In the genomic region with DNA sequence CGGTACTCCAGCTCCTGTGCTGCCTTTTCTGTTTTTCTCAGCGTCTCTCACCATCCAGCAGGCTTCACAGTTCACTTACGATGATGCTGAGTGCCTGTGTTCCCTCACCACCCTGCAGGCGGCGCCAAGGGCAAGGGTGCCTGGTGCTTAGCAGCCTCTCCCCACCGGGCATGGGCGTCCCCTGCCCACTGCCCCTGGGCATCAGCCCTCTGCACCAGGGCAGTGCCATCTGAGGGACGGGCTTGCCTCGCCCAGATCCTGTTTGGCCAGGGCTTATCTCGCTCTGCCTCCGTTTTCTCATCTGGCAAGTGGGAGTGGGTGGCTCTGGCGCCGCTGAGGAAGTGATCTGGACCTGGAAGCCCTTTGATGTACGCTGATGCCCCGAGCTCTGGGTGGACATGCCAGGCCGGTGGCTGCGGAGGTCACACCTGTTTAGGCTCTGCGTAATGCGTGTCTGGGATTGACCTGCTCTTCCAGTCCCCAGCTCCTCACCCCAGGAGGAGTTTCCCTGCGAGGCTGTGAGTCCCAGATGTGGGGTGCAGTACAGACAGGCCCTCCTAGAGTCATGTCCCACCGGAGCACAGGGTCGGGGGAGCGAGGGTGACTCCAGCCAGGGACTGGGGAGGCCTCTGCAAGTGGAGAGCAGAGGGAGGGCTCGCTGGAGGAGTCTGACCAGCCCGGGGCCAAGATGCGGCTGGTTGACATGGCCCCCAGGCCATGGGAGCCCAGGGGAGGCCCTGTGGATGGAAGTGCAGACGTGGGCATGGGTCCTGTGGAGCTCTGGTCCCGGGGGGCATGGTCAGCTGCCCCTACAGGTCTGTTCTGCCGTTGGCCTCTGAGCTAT, we compare ENCODE assay signal across 1 cellular context.
TF ChIP-seq lines count a peak whose summit lies in the region.

No MANE protein-coding gene starts in this region.

TF ChIP-seq in K562, 482 proteins besides CTCF, POLR2A, EP300 and RAD21 (continued from another document and continues in another):
- TF ChIP-seq, protein P1, sequence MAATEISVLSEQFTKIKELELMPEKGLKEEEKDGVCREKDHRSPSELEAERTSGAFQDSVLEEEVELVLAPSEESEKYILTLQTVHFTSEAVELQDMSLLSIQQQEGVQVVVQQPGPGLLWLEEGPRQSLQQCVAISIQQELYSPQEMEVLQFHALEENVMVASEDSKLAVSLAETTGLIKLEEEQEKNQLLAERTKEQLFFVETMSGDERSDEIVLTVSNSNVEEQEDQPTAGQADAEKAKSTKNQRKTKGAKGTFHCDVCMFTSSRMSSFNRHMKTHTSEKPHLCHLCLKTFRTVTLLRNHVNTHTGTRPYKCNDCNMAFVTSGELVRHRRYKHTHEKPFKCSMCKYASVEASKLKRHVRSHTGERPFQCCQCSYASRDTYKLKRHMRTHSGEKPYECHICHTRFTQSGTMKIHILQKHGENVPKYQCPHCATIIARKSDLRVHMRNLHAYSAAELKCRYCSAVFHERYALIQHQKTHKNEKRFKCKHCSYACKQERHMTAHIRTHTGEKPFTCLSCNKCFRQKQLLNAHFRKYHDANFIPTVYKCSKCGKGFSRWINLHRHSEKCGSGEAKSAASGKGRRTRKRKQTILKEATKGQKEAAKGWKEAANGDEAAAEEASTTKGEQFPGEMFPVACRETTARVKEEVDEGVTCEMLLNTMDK (IDR thresholded peaks at IDR 0.05; ENCODE audit: borderline replicate concordance, insufficient read depth, low read depth, low read length, poor library complexity, severe bottlenecking): peak; percentile 87
- TF ChIP-seq TSC22D4 (tag; IDR thresholded peaks at IDR 0.05) (no peak), CHD4 (IDR thresholded peaks at IDR 0.05; ENCODE audit: insufficient read depth, insufficient replicate concordance, low read depth, low read length, poor library complexity, severe bottlenecking) (no peak), ELF4 (CRISPR knock-in tag; IDR thresholded peaks at IDR 0.05) (no peak), SREBF1 (IDR thresholded peaks at IDR 0.05; ENCODE audit: borderline replicate concordance, low read depth, low read length) (no peak), NFYB (IDR thresholded peaks at IDR 0.05; ENCODE audit: extremely low read depth, insufficient read length) (no peak), PYGO2 (tag; IDR thresholded peaks at IDR 0.05) (no peak), RBFOX2 (IDR thresholded peaks at IDR 0.05; ENCODE audit: low read depth, low read length) (0 out of 2 replicates have a peak, but pooled peaks have one; percentile 27), THRAP3 (IDR thresholded peaks at IDR 0.05; ENCODE audit: borderline replicate concordance) (no peak), CREM (IDR thresholded peaks at IDR 0.05; ENCODE audit: low read depth) (peak; percentile 39; the same call in 1 of the 2 replicates), ZFP1 (CRISPR knock-in tag; IDR thresholded peaks at IDR 0.05) (no peak), CHD2 (IDR thresholded peaks at IDR 0.05; ENCODE audit: low read depth, low read length) (no peak), BCOR (IDR thresholded peaks at IDR 0.05) (peak; percentile 52; the same call in 1 of the 2 replicates), KDM1A (IDR thresholded peaks at IDR 0.05) (0 out of 4 replicates have a peak, but pooled peaks of 1 of the 2 experiments have one; percentile 16), PHF21A (IDR thresholded peaks at IDR 0.05; ENCODE audit: borderline replicate concordance, low read depth) (no peak), ZNF121 (CRISPR knock-in tag; conservative IDR thresholded peaks at IDR 0.05) (no peak), XRCC5 (IDR thresholded peaks at IDR 0.05; ENCODE audit: low read depth, low read length) (0 out of 2 replicates have a peak, but pooled peaks have one; percentile 32), SRSF9 (IDR thresholded peaks at IDR 0.05; ENCODE audit: borderline replicate concordance, low read depth, low read length) (no peak), ZKSCAN3 (CRISPR knock-in tag; IDR thresholded peaks at IDR 0.05) (no peak), NFATC3 (IDR thresholded peaks at IDR 0.05) (no peak), HDAC3 (IDR thresholded peaks at IDR 0.05; ENCODE audit: borderline replicate concordance, partially characterized antibody) (no peak), KAT2B (IDR thresholded peaks at IDR 0.05; ENCODE audit: low read depth, low read length) (no peak), RBM15 (IDR thresholded peaks at IDR 0.05; ENCODE audit: insufficient read depth, low read length) (no peak), ZNF217 (CRISPR knock-in tag; IDR thresholded peaks at IDR 0.05) (no peak)
- TF ChIP-seq, protein P2, sequence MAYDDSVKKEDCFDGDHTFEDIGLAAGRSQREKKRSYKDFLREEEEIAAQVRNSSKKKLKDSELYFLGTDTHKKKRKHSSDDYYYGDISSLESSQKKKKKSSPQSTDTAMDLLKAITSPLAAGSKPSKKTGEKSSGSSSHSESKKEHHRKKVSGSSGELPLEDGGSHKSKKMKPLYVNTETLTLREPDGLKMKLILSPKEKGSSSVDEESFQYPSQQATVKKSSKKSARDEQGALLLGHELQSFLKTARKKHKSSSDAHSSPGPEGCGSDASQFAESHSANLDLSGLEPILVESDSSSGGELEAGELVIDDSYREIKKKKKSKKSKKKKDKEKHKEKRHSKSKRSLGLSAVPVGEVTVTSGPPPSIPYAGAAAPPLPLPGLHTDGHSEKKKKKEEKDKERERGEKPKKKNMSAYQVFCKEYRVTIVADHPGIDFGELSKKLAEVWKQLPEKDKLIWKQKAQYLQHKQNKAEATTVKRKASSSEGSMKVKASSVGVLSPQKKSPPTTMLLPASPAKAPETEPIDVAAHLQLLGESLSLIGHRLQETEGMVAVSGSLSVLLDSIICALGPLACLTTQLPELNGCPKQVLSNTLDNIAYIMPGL (CRISPR knock-in tag; IDR thresholded peaks at IDR 0.05): no peak
- TF ChIP-seq, protein P3, sequence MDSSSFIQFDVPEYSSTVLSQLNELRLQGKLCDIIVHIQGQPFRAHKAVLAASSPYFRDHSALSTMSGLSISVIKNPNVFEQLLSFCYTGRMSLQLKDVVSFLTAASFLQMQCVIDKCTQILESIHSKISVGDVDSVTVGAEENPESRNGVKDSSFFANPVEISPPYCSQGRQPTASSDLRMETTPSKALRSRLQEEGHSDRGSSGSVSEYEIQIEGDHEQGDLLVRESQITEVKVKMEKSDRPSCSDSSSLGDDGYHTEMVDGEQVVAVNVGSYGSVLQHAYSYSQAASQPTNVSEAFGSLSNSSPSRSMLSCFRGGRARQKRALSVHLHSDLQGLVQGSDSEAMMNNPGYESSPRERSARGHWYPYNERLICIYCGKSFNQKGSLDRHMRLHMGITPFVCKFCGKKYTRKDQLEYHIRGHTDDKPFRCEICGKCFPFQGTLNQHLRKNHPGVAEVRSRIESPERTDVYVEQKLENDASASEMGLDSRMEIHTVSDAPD (CRISPR knock-in tag; IDR thresholded peaks at IDR 0.05): no peak
- TF ChIP-seq, protein P4, sequence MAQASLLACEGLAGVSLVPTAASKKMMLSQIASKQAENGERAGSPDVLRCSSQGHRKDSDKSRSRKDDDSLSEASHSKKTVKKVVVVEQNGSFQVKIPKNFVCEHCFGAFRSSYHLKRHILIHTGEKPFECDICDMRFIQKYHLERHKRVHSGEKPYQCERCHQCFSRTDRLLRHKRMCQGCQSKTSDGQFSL (CRISPR knock-in tag; IDR thresholded peaks at IDR 0.05): no peak
- TF ChIP-seq, protein P4 (tag; IDR thresholded peaks at IDR 0.05): no peak
- TF ChIP-seq, protein P5, sequence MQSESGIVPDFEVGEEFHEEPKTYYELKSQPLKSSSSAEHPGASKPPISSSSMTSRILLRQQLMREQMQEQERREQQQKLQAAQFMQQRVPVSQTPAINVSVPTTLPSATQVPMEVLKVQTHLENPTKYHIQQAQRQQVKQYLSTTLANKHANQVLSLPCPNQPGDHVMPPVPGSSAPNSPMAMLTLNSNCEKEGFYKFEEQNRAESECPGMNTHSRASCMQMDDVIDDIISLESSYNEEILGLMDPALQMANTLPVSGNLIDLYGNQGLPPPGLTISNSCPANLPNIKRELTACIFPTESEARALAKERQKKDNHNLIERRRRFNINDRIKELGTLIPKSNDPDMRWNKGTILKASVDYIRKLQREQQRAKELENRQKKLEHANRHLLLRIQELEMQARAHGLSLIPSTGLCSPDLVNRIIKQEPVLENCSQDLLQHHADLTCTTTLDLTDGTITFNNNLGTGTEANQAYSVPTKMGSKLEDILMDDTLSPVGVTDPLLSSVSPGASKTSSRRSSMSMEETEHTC (IDR thresholded peaks at IDR 0.05): no peak
- TF ChIP-seq, protein P6, sequence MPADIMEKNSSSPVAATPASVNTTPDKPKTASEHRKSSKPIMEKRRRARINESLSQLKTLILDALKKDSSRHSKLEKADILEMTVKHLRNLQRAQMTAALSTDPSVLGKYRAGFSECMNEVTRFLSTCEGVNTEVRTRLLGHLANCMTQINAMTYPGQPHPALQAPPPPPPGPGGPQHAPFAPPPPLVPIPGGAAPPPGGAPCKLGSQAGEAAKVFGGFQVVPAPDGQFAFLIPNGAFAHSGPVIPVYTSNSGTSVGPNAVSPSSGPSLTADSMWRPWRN (IDR thresholded peaks at IDR 0.05; ENCODE audit: low read depth): no peak
- TF ChIP-seq, protein P7, sequence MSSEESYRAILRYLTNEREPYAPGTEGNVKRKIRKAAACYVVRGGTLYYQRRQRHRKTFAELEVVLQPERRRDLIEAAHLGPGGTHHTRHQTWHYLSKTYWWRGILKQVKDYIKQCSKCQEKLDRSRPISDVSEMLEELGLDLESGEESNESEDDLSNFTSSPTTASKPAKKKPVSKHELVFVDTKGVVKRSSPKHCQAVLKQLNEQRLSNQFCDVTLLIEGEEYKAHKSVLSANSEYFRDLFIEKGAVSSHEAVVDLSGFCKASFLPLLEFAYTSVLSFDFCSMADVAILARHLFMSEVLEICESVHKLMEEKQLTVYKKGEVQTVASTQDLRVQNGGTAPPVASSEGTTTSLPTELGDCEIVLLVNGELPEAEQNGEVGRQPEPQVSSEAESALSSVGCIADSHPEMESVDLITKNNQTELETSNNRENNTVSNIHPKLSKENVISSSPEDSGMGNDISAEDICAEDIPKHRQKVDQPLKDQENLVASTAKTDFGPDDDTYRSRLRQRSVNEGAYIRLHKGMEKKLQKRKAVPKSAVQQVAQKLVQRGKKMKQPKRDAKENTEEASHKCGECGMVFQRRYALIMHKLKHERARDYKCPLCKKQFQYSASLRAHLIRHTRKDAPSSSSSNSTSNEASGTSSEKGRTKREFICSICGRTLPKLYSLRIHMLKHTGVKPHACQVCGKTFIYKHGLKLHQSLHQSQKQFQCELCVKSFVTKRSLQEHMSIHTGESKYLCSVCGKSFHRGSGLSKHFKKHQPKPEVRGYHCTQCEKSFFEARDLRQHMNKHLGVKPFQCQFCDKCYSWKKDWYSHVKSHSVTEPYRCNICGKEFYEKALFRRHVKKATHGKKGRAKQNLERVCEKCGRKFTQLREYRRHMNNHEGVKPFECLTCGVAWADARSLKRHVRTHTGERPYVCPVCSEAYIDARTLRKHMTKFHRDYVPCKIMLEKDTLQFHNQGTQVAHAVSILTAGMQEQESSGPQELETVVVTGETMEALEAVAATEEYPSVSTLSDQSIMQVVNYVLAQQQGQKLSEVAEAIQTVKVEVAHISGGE (CRISPR knock-in tag; IDR thresholded peaks at IDR 0.05): no peak
- TF ChIP-seq, protein P8, sequence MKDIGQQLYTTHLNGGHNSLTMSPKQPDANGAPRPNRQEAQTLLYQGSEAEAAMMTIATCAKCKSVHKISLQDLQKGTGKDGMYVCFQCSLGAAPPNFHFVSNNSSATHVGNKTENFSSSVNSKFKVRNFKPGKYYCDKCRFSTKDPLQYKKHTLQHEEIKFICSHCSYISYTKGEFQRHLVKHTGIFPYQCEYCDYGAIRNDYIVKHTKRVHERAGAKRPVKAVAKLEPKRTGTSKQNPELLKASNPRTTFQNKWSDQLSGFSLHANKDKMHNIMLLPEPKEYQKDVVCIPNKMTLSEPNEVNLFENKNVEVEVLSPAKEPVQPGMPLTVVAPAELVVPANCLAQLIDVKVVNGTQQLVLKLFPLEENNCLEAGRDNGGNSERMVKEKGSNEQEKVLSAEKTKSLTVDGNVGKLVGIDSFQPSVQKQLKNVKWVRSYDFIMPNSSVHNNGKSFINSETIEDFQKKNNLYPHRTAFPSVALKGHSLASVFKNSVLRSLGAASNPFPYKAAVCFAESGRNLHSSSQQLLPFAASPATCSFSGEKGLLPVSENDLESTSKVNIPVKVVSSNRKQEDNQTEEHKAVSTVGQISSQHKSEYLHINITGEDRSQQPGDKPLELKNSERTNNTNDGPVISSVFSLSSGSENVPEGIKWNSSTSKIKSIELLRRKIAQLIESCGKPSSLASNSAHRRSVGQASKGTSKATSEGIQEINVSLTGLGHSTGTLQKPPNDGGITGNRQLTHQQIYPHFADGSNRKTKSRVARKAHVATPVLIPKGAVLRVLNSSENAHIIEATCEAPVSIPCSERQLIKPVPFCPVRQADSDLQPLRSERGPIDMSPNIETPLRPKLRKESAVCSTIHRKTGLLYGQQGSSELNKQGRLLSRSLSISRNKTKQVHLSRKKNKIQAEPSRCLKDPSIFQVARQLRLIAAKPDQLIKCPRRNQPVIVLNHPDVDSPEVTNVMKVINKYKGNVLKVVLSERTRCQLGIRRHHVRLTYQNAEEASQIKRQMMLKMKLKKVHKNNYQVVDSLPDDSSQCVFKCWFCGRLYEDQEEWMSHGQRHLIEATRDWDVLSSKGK (CRISPR knock-in tag; IDR thresholded peaks at IDR 0.05): no peak
- TF ChIP-seq, protein P9, sequence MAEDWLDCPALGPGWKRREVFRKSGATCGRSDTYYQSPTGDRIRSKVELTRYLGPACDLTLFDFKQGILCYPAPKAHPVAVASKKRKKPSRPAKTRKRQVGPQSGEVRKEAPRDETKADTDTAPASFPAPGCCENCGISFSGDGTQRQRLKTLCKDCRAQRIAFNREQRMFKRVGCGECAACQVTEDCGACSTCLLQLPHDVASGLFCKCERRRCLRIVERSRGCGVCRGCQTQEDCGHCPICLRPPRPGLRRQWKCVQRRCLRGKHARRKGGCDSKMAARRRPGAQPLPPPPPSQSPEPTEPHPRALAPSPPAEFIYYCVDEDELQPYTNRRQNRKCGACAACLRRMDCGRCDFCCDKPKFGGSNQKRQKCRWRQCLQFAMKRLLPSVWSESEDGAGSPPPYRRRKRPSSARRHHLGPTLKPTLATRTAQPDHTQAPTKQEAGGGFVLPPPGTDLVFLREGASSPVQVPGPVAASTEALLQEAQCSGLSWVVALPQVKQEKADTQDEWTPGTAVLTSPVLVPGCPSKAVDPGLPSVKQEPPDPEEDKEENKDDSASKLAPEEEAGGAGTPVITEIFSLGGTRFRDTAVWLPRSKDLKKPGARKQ (CRISPR knock-in tag; IDR thresholded peaks at IDR 0.05): no peak
- TF ChIP-seq, protein P10, sequence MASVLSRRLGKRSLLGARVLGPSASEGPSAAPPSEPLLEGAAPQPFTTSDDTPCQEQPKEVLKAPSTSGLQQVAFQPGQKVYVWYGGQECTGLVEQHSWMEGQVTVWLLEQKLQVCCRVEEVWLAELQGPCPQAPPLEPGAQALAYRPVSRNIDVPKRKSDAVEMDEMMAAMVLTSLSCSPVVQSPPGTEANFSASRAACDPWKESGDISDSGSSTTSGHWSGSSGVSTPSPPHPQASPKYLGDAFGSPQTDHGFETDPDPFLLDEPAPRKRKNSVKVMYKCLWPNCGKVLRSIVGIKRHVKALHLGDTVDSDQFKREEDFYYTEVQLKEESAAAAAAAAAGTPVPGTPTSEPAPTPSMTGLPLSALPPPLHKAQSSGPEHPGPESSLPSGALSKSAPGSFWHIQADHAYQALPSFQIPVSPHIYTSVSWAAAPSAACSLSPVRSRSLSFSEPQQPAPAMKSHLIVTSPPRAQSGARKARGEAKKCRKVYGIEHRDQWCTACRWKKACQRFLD (CRISPR knock-in tag; IDR thresholded peaks at IDR 0.05): no peak
